1 cellular context compared by ENCODE assay signal in genomic region chr19:17323274-17323972, GRCh38.
TF ChIP-seq lines count a peak whose summit lies in the region.

No MANE protein-coding gene starts in this region.

TF ChIP-seq in GM12878, 131 proteins besides CTCF, POLR2A, EP300 and RAD21:
- TF ChIP-seq SIX5 (IDR thresholded peaks at IDR 0.05; ENCODE audit: low read depth, low read length, severe bottlenecking), result no peak
- no peak for TF ChIP-seq NFIC (IDR thresholded peaks at IDR 0.05; ENCODE audit: low read depth, low read length)
- TF ChIP-seq YBX1 (IDR thresholded peaks at IDR 0.05), result no peak
- TF ChIP-seq GATAD2B (conservative IDR thresholded peaks at IDR 0.05; ENCODE audit: low read depth), result 0 out of 2 replicates have a peak, but pooled peaks have one; percentile 41
- TF ChIP-seq IKZF1 (conservative IDR thresholded peaks at IDR 0.05), result peak; percentile 21; the same call in 1 of the 2 replicates
- peak in 1 of 2 experiments; percentile 32; a peak in 1 of 3 replicates for TF ChIP-seq EGR1 (IDR thresholded peaks at IDR 0.05; ENCODE audit: borderline replicate concordance in 1 of 2, low read depth in 2 of 2, low read length in 2 of 2)
